ENCODE assay signal across 8 cellular contexts in the genomic region with DNA sequence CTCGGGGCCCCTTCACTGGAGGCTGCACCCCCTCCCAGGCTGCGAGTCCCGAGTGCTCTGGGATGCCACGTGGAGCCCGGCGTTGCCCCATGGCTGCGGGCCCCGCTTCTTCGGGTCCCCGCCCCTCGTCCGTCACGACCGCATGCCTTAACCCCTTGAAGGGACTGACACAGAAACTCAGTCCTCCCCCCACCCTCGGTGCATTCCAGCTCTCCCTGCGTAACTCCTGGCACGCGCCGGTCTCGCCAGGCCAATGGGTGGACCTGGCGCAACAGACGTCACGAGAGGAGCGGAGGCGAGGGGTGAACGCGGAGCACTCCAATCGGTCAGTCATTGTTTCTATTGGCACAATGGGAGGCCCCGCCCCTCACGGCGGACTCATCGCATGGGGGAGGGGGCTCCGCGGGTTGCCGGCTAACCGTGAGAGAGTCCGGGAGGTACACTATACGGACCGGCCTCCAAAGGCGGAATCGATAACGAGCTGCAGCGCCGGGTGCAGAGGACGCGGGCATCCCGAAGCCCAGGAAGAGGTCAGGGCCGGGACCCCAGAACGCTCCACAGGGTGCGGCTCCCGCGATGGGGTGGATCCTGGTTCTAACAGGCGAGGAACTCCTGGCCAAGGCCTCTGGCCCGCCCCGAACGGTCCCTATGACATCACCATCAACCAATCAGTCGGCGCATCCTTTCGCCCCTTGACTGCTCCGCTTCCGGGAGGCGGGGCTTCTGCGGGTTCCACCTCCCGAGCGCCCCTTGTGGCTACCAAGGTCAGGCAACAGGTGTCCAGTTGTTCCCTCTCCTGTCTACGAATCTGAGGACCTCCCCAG. TPM values are rescaled to one million over a fixed set of nuclear protein-coding genes. Genes with fewer than 3 reads are reported as not detected.
DNase-seq lines count a peak whose midpoint lies in the region; ATAC-seq, FAIRE-seq and TF ChIP-seq lines count a peak whose summit lies in the region.

No MANE protein-coding gene starts in this region.

- no peaks in the 10 kb centered on the region for H3K79me2 ChIP-seq in hepatocyte

- TF ChIP-seq POLR2A in GM12892 (IDR thresholded peaks at IDR 0.05; ENCODE audit: low read depth, low read length), result peak; percentile 69; the same call in 1 of the 2 replicates

- peak overlapping the region; percentile 87 for H3K27ac ChIP-seq in hepatocyte
- peak overlapping the region; percentile 62 for H3K27ac ChIP-seq in rectal smooth muscle tissue (ENCODE audit: low read depth, low read length)
- H3K27ac ChIP-seq in aorta (ENCODE audit: low read depth in 1 of 2, low read length in 2 of 2), result peak overlapping the region; percentile 68 to 83

- peak overlapping the region; percentile 16 for H3K9ac ChIP-seq in rectal smooth muscle tissue (ENCODE audit: low read length)

- H3K9me2 ChIP-seq in hepatocyte (replicated peaks; ENCODE audit: insufficient read depth), result no peaks in the 10 kb centered on the region

- WGBS in hepatocyte (ENCODE audit: low lambda C conversion rate, missing lambda C conversion rate), result 1% methylated on average over 61 of the region's 66 CpGs
- 0% methylated on average over 66 of the region's 66 CpGs for WGBS in aorta, 2 donors

- no peaks in the 10 kb centered on the region for H3K27me3 ChIP-seq in hepatocyte
- H3K27me3 ChIP-seq in rectal smooth muscle tissue (ENCODE audit: control insufficient read depth, insufficient read depth, low read length), result peaks cover 15% of the 10 kb centered on the region
- H3K27me3 ChIP-seq in aorta (ENCODE audit: control insufficient read depth in 1 of 2, insufficient read depth in 2 of 2, low read length in 1 of 2), result no peaks in the 10 kb centered on the region

- peak; percentile 88 for ATAC-seq in HG02798 (IDR thresholded peaks at IDR 0.05; ENCODE audit: poor library complexity, unreplicated experiment)
- ATAC-seq in aorta (ENCODE audit: low FRiP score), result peak; percentile 92

- H2AFZ ChIP-seq in hepatocyte, result peak overlapping the region; percentile 6

- H4K20me1 ChIP-seq in hepatocyte (ENCODE audit: insufficient read depth, poor library complexity, severe bottlenecking), result no peaks in the 10 kb centered on the region

- no peaks in the 10 kb centered on the region for H3K36me3 ChIP-seq in hepatocyte (replicated peaks; ENCODE audit: insufficient read depth, low read depth)
- no peaks in the 10 kb centered on the region for H3K36me3 ChIP-seq in rectal smooth muscle tissue (ENCODE audit: control insufficient read depth, insufficient read depth, low read length)
- no peaks in the 10 kb centered on the region for H3K36me3 ChIP-seq in aorta (ENCODE audit: control insufficient read depth in 1 of 2, insufficient read depth in 2 of 2, low read length in 1 of 2)

- intact Hi-C loops in aorta (cut with DNase I), result no loop called here

- TF ChIP-seq CTCF in hepatocyte (IDR thresholded peaks at IDR 0.05; ENCODE audit: poor library complexity), result peak; percentile 75

- H3K4me2 ChIP-seq in hepatocyte, result peak overlapping the region; percentile 95

- H3K9me3 ChIP-seq in hepatocyte (ENCODE audit: low read depth), result no peaks in the 10 kb centered on the region
- no peaks in the 10 kb centered on the region for H3K9me3 ChIP-seq in aorta (ENCODE audit: control insufficient read depth, low read length)

- H3K4me3 ChIP-seq in hepatocyte, result peak overlapping the region; percentile 36
- H3K4me3 ChIP-seq in rectal smooth muscle tissue (ENCODE audit: low read length), result peak overlapping the region; percentile 63
- peak overlapping the region; percentile 10 to 39 for H3K4me3 ChIP-seq in aorta (ENCODE audit: low read length in 2 of 2)

- peak; percentile 99 for FAIRE-seq in GM12892 (lab: Jason Lieb, UNC)

- DNase-seq in GM12892 (ENCODE audit: insufficient read length) (peak; percentile 99), NCI-H1694 treated with DMSO at 0.1 percent for 48 hours (lab: John Stamatoyannopoulos, UW) (peak; percentile 78), T-helper 22 cell (ENCODE audit: low read depth) (peak; percentile 82), astrocyte of the hippocampus (ENCODE audit: low read depth, low spot score) (peak; percentile 99), hepatocyte (ENCODE audit: low spot score) (peak; percentile 98), aorta (peak; percentile 96 to 98)

- H3K4me1 ChIP-seq in hepatocyte (ENCODE audit: insufficient read depth), result no peaks in the 10 kb centered on the region
- H3K4me1 ChIP-seq in rectal smooth muscle tissue (ENCODE audit: control insufficient read depth, insufficient read depth, low read length), result peaks cover 6% of the 10 kb centered on the region
- no peaks in the 10 kb centered on the region for H3K4me1 ChIP-seq in aorta (ENCODE audit: control insufficient read depth in 1 of 2, insufficient read depth in 2 of 2, low read length in 2 of 2)

RNA-seq across cellular contexts. Expression of a gene that starts 1.0 kb away (rescaled TPM):
- 0.89 TPM for polyA plus RNA-seq in GM12892 (2012; ENCODE audit: missing spikeins)
- total RNA-seq in hepatocyte (1.6 and 1.8 TPM in 2 replicates), aorta (1 to 10 TPM in 1 of 2 donors, under 1 TPM in 1; 0.91 to 1.3 TPM)
- polyA plus RNA-seq in hepatocyte (1.9 TPM in 2 replicates), aorta (1 to 10 TPM in 1 of 2 donors, under 1 TPM in 1; 0.25 to 1.3 TPM)

RNA-seq across cellular contexts. Expression of a gene that starts 22.0 kb away (rescaled TPM):
- polyA plus RNA-seq in GM12892 (2012; ENCODE audit: missing spikeins), result 20.2 TPM
- total RNA-seq in hepatocyte (19.9 and 23.4 TPM in 2 replicates), aorta (10 to 100 TPM; 26.4 to 31.9 TPM)
- polyA plus RNA-seq in hepatocyte (21.0 and 22.9 TPM in 2 replicates), aorta (10 to 100 TPM; 11.8 to 28.7 TPM)

RNA-seq across cellular contexts. Expression of a gene that starts 28.4 kb away (rescaled TPM):
- 14.3 TPM for polyA plus RNA-seq in GM12892 (2012; ENCODE audit: missing spikeins)
- total RNA-seq in hepatocyte (42.0 and 56.6 TPM in 2 replicates), aorta (10 to 100 TPM; 30.7 to 33.6 TPM)
- polyA plus RNA-seq in hepatocyte (53.7 and 60.9 TPM in 2 replicates), aorta (100 to 1,000 TPM in 1 of 2 donors, 10 to 100 TPM in 1; 10.5 to 154 TPM)

RNA-seq across cellular contexts. Expression of a gene that starts 42.1 kb away (rescaled TPM):
- not detected for polyA plus RNA-seq in GM12892 (2012; ENCODE audit: missing spikeins)
- total RNA-seq in hepatocyte, result not detected in 2 replicates
- not detected in 2 replicates for polyA plus RNA-seq in hepatocyte
- not detected for total RNA-seq in aorta
- 1 to 10 TPM in 1 of 2 donors, not detected in 1; 5.7 TPM for polyA plus RNA-seq in aorta

RNA-seq across cellular contexts. Expression of a gene that starts 53.3 kb away (rescaled TPM):
- 49.5 TPM for polyA plus RNA-seq in GM12892 (2012; ENCODE audit: missing spikeins)
- total RNA-seq in hepatocyte (99.3 and 112 TPM in 2 replicates), aorta (10 to 100 TPM; 43.9 to 58.2 TPM)
- polyA plus RNA-seq in hepatocyte (155 and 169 TPM in 2 replicates), aorta (100 to 1,000 TPM in 1 of 2 donors, 10 to 100 TPM in 1; 46.6 to 105 TPM)

Comparison
In these comparisons a context has a peak if more than half of its experiments do, and no peak if none do; other contexts are left out.
1. Peak in every context shown above with its lines: DNase-seq, ATAC-seq, H3K4me3 ChIP-seq and H3K27ac ChIP-seq.